In genomic region chr3:171810278-171811058, GRCh38 we compare ENCODE assay signal across 8 cellular contexts. TPM values are rescaled to one million over a fixed set of nuclear protein-coding genes. Genes with fewer than 3 reads are reported as not detected.
DNase-seq lines count a peak whose midpoint lies in the region; ATAC-seq and TF ChIP-seq lines count a peak whose summit lies in the region.

A gene with protein sequence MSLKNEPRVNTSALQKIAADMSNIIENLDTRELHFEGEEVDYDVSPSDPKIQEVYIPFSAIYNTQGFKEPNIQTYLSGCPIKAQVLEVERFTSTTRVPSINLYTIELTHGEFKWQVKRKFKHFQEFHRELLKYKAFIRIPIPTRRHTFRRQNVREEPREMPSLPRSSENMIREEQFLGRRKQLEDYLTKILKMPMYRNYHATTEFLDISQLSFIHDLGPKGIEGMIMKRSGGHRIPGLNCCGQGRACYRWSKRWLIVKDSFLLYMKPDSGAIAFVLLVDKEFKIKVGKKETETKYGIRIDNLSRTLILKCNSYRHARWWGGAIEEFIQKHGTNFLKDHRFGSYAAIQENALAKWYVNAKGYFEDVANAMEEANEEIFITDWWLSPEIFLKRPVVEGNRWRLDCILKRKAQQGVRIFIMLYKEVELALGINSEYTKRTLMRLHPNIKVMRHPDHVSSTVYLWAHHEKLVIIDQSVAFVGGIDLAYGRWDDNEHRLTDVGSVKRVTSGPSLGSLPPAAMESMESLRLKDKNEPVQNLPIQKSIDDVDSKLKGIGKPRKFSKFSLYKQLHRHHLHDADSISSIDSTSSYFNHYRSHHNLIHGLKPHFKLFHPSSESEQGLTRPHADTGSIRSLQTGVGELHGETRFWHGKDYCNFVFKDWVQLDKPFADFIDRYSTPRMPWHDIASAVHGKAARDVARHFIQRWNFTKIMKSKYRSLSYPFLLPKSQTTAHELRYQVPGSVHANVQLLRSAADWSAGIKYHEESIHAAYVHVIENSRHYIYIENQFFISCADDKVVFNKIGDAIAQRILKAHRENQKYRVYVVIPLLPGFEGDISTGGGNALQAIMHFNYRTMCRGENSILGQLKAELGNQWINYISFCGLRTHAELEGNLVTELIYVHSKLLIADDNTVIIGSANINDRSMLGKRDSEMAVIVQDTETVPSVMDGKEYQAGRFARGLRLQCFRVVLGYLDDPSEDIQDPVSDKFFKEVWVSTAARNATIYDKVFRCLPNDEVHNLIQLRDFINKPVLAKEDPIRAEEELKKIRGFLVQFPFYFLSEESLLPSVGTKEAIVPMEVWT (minus strand): TSS chr3:171810483. CDS start chr3:171738051, 72,432 bp downstream.

- H3K4me1 Mint-ChIP-seq in activated T-cell treated with anti-CD3 and anti-CD28 coated beads, Interleukin-2, amount 50 U/mL, for 72 hours (ENCODE audit: low read depth), result peaks cover 30% of the 10 kb centered on the region

- H3K9me3 ChIP-seq in fibroblast of lung (ENCODE audit: control insufficient read depth, insufficient read depth, low read depth, low read length), result no peaks in the 10 kb centered on the region
- no peaks in the 10 kb centered on the region for H3K9me3 ChIP-seq in muscle layer of duodenum (ENCODE audit: control insufficient read depth in 1 of 2, low read length in 2 of 2)
- H3K9me3 ChIP-seq in thoracic aorta, result no peaks in the 10 kb centered on the region

- DNase-seq in AG10803 (ENCODE audit: low read depth) (peak; percentile 88), NCI-H460 (ENCODE audit: extremely low read depth, low read depth) (peak; percentile 88), fibroblast of lung (ENCODE audit: low read depth in 2 of 2) (peak in 1 of 2 donors; percentile 78), thoracic aorta (ENCODE audit: low spot score) (no peak)
- DNase-seq in activated T-cell treated with anti-CD3 and anti-CD28 coated beads, Interleukin-2, amount 50 U/mL, for 72 hours, result peak; percentile 34 to 35

- H3K4me2 ChIP-seq in fibroblast of lung (ENCODE audit: extremely low read depth, insufficient read depth, low read length), result peak within 1 kb of the TSS; percentile 94

- H3K4me3 Mint-ChIP-seq in activated T-cell treated with anti-CD3 and anti-CD28 coated beads, Interleukin-2, amount 50 U/mL, for 72 hours, result peak within 1 kb of the TSS; percentile 86 to 87

- H3K27me3 Mint-ChIP-seq in activated T-cell treated with anti-CD3 and anti-CD28 coated beads, Interleukin-2, amount 50 U/mL, for 72 hours (ENCODE audit: low read depth), result peaks cover 53% of the 10 kb centered on the region

- peak within 1 kb of the TSS; percentile 60 for H2AFZ ChIP-seq in fibroblast of lung (ENCODE audit: low read length)

- no peaks in the 10 kb centered on the region for H3K9me3 Mint-ChIP-seq in activated T-cell treated with anti-CD3 and anti-CD28 coated beads, Interleukin-2, amount 50 U/mL, for 72 hours

- H3K9ac ChIP-seq in fibroblast of lung (ENCODE audit: insufficient read depth, low read length), result peak within 1 kb of the TSS; percentile 92

- H3K4me3 ChIP-seq in AG10803 (ENCODE audit: low read length), result peak within 1 kb of the TSS; percentile 72
- H3K4me3 ChIP-seq in fibroblast of lung (replicated peaks in 1 of 4; ENCODE audit: control extremely low read depth in 1 of 4, insufficient read depth in 1 of 4, low read depth in 3 of 4, low read length in 4 of 4), result peak within 1 kb of the TSS; percentile 63 to 74 (median 68)
- H3K4me3 ChIP-seq in muscle layer of duodenum (ENCODE audit: low read depth in 1 of 2, low read length in 2 of 2), result peak within 1 kb of the TSS; percentile 74 to 79
- peak within 1 kb of the TSS; percentile 73 for H3K4me3 ChIP-seq in thoracic aorta

- H3K79me2 ChIP-seq in fibroblast of lung (ENCODE audit: control insufficient read depth, insufficient read depth, low read length), result no peaks in the 10 kb centered on the region

- H3K36me3 ChIP-seq in fibroblast of lung (ENCODE audit: control insufficient read depth, insufficient read depth, low read length) (no peaks in the 10 kb centered on the region), muscle layer of duodenum (ENCODE audit: control insufficient read depth in 1 of 2, insufficient read depth in 2 of 2, low read length in 2 of 2) (peaks cover 0 to 7% of the 10 kb centered on the region in 2 donors), thoracic aorta (no peaks in the 10 kb centered on the region)

- peaks cover 0 to 2% of the 10 kb centered on the region in 2 donors for H3K36me3 Mint-ChIP-seq in activated T-cell treated with anti-CD3 and anti-CD28 coated beads, Interleukin-2, amount 50 U/mL, for 72 hours (ENCODE audit: insufficient read depth in 2 of 2)

- TF ChIP-seq CTCF in AG10803 (conservative IDR thresholded peaks at IDR 0.05; ENCODE audit: low read length) (no peak), fibroblast of lung (conservative IDR thresholded peaks at IDR 0.05 in 1 of 2, IDR thresholded peaks at IDR 0.05 in 1 of 2; ENCODE audit: low read depth in 1 of 2, low read length in 2 of 2) (no peak), thoracic aorta (IDR thresholded peaks at IDR 0.05) (no peak)

- H3K27ac ChIP-seq in fibroblast of lung (ENCODE audit: insufficient read depth, low read length), result peak within 1 kb of the TSS; percentile 94
- peak within 1 kb of the TSS; percentile 91 for H3K27ac ChIP-seq in muscle layer of duodenum (ENCODE audit: low read length)
- peak within 1 kb of the TSS; percentile 65 to 84 for H3K27ac ChIP-seq in thoracic aorta

- H3K27ac Mint-ChIP-seq in activated T-cell treated with anti-CD3 and anti-CD28 coated beads, Interleukin-2, amount 50 U/mL, for 72 hours, result no peak within 1 kb of the TSS

- no peaks in the 10 kb centered on the region for H4K20me1 ChIP-seq in fibroblast of lung (ENCODE audit: control insufficient read depth, extremely low read depth, insufficient read depth, low read length)

- peak; percentile 49 for ATAC-seq in GM18867 (IDR thresholded peaks at IDR 0.05; ENCODE audit: unreplicated experiment)
- ATAC-seq in HG03045 (IDR thresholded peaks at IDR 0.05; ENCODE audit: unreplicated experiment), result peak; percentile 58
- peak; percentile 38 for ATAC-seq in activated T-cell treated with anti-CD3 and anti-CD28 coated beads, Interleukin-2, amount 50 U/mL, for 72 hours (replicated peaks in 1 of 2)
- no peak for ATAC-seq in thoracic aorta (ENCODE audit: insufficient number of reproducible peaks, low FRiP score, low read depth)

- no peaks in the 10 kb centered on the region for H3K27me3 ChIP-seq in fibroblast of lung (ENCODE audit: control insufficient read depth, insufficient read depth, low read length)
- H3K27me3 ChIP-seq in muscle layer of duodenum (ENCODE audit: low read depth, low read length), result no peaks in the 10 kb centered on the region
- no peaks in the 10 kb centered on the region for H3K27me3 ChIP-seq in thoracic aorta (replicated peaks; ENCODE audit: insufficient read depth)

- peaks cover 15% of the 10 kb centered on the region for H3K4me1 ChIP-seq in fibroblast of lung (ENCODE audit: control insufficient read depth, extremely low read depth, insufficient read depth, low read length)
- peaks cover 4 to 13% of the 10 kb centered on the region in 2 donors for H3K4me1 ChIP-seq in muscle layer of duodenum (ENCODE audit: control insufficient read depth in 1 of 2, insufficient read depth in 2 of 2, low read length in 2 of 2)
- H3K4me1 ChIP-seq in thoracic aorta (ENCODE audit: control insufficient read depth in 1 of 2, low read depth in 2 of 2), result peaks cover 9 to 25% of the 10 kb centered on the region in 2 donors

RNA-seq across cellular contexts. Expression of the gene that starts here (rescaled TPM):
- 27.9 and 33.5 TPM in 2 replicates for total RNA-seq in NCI-H460 (2014; rRNA removed; shearing (Covaris generic))
- polyA plus RNA-seq in NCI-H460 (2014; cell fraction: nucleus; rRNA removed), result 17.0 and 25.4 TPM in 2 replicates
- total RNA-seq in activated T-cell treated with anti-CD3 and anti-CD28 coated beads, Interleukin-2, amount 50 U/mL, for 72 hours, result 1 to 10 TPM in 1 of 2 donors, under 1 TPM in 1; 0.65 to 4.1 TPM
- total RNA-seq in fibroblast of lung (8.2 and 18.8 TPM in 2 replicates), thoracic aorta (10 to 100 TPM; 51.3 to 95.2 TPM)
- polyA plus RNA-seq in fibroblast of lung, result 3.3 and 10.8 TPM in 2 replicates
- 2.6 and 7.9 TPM in 2 replicates for polyA plus RNA-seq in fibroblast of lung (2012)
- 3.8 and 6.7 TPM in 2 replicates for polyA minus RNA-seq in fibroblast of lung (ENCODE audit: low replicate concordance)
